8 cellular contexts compared by ENCODE assay signal in the genomic region with DNA sequence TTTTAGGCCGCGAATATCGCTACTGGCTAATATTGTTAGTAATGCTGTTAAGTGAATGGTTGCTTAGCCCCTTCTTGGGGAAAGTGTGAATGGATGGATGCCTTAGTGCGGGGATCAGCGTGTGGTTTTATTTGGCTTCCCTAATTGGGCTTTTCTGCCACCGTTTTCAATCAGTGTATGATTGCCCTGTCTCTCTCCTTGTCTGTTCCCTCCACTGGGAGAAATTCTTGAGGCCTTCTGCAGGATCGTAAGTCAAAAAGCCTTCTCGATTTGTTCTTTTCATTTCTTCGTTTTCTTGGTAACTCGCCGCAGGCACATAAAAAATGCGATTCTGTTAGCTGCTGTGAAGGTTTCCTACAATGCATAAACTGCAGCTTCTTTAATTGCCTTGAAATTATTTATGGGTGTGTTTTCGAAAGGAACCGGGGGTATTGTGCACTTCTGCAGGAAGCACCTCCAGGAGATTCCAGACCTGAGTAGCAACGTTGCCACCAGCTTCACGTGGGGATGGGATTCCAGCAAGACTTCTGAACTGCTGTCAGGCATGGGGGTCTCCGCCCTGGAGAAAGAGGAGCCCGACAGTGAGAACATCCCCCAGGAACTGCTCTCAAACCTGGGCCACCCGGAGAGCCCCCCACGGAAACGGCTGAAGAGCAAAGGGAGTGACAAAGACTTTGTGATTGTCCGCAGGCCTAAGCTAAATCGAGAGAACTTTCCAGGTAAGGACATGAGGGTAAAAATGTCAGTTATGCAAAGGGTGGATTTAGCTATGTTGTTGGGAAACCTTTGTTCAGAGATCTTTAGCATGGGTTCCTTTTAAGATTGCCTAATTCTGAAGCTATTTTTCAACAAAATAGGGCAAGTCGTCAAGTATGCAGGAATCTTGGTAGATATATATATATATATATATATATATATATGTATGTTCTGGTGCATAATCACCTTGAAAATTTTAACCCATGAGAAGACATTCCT. TPM values are rescaled to one million over a fixed set of nuclear protein-coding genes. Genes with fewer than 3 reads are reported as not detected.
DNase-seq lines count a peak whose midpoint lies in the region; ATAC-seq and TF ChIP-seq lines count a peak whose summit lies in the region.

No MANE protein-coding gene starts in this region.

- H3K9me3 ChIP-seq in PC-9 (ENCODE audit: insufficient read depth, low read depth), result no peaks in the 10 kb centered on the region
- no peaks in the 10 kb centered on the region for H3K9me3 ChIP-seq in duodenal mucosa (ENCODE audit: control insufficient read depth in 1 of 2, low read length in 2 of 2)
- H3K9me3 ChIP-seq in mononuclear cell (ENCODE audit: low read depth, low read length), result no peaks in the 10 kb centered on the region

- H3K4me2 ChIP-seq in GM23338 (peak overlapping the region; percentile 88), PC-9 (peak overlapping the region; percentile 88)

- H3K9ac ChIP-seq in duodenal mucosa (ENCODE audit: low read depth in 1 of 2, low read length in 2 of 2), result peak overlapping the region; percentile 79

- H3K9me2 ChIP-seq in GM23338 (ENCODE audit: insufficient read depth) (no peaks in the 10 kb centered on the region), PC-9 (ENCODE audit: insufficient read depth) (no peaks in the 10 kb centered on the region)

- BruUV-seq in PC-9 (replicated peaks; lab: Mats Ljungman, UMichigan), result TSS peak; percentile 41

- H3K4me1 ChIP-seq in GM23338 (ENCODE audit: insufficient read depth) (no peaks in the 10 kb centered on the region; the same call in 1 of the 2 replicates), PC-9 (replicated peaks; ENCODE audit: insufficient read depth) (peaks cover 17% of the 10 kb centered on the region), duodenal mucosa (ENCODE audit: control insufficient read depth in 1 of 2, insufficient read depth in 2 of 2, low read length in 2 of 2) (peaks cover 12 to 23% of the 10 kb centered on the region in 2 donors), mononuclear cell (ENCODE audit: insufficient read depth, low read length) (peaks cover 30% of the 10 kb centered on the region)

- ATAC-seq in GM23338, result peak; percentile 4
- ATAC-seq in HG03378 (IDR thresholded peaks at IDR 0.05; ENCODE audit: unreplicated experiment), result no peak

- H3K27me3 ChIP-seq in GM23338 (ENCODE audit: insufficient read depth), result no peaks in the 10 kb centered on the region
- no peaks in the 10 kb centered on the region for H3K27me3 ChIP-seq in PC-9 (ENCODE audit: insufficient read depth, low read depth)
- H3K27me3 ChIP-seq in duodenal mucosa (ENCODE audit: control insufficient read depth in 1 of 2, insufficient read depth in 2 of 2, low read length in 2 of 2), result no peaks in the 10 kb centered on the region
- H3K27me3 ChIP-seq in mononuclear cell (ENCODE audit: insufficient read depth, low read length), result no peaks in the 10 kb centered on the region

- POLR2A ChIA-PET in PC-9 (lab: Charles Lee; ENCODE audit: unreplicated experiment), result interaction anchor here (0.6 to 0.7 kb wide), 3 partner anchors 33 to 89 kb away, joined by 3 to 13 read pairs (median 5); a partner anchor contains a TSS

- H3F3A ChIP-seq in GM23338 (replicated peaks; ENCODE audit: low read depth) (no peaks in the 10 kb centered on the region), PC-9 (ENCODE audit: insufficient read depth, low read depth) (peaks cover 8% of the 10 kb centered on the region; the same call in 1 of the 2 replicates)

- H3K4me3 ChIP-seq in GM23338 (peak overlapping the region; percentile 84), PC-9 (peak overlapping the region; percentile 90), duodenal mucosa (ENCODE audit: low read depth in 1 of 2, low read length in 2 of 2) (peak overlapping the region; percentile 97), mononuclear cell (ENCODE audit: low read length) (peak overlapping the region; percentile 89)

- TF ChIP-seq CTCF in GM23338 (conservative IDR thresholded peaks at IDR 0.05; ENCODE audit: low read depth in 2 of 2) (no peak), PC-9 (conservative IDR thresholded peaks at IDR 0.05) (no peak)

- H3K9me3 Mint-ChIP-seq in GM23338, result no peaks in the 10 kb centered on the region

- peak overlapping the region; percentile 98 for H3K4me3 Mint-ChIP-seq in GM23338

- CTCF ChIA-PET in PC-9 (lab: Charles Lee), result interaction anchor here (0.6 to 2.0 kb wide), 4 partner anchors 73 to 112 kb away, joined by 3 to 16 read pairs (median 4); no protein-coding TSS in a partner anchor

- H4K20me1 ChIP-seq in GM23338 (replicated peaks; ENCODE audit: insufficient read depth), result no peaks in the 10 kb centered on the region; the same call in 1 of the 2 replicates
- no peaks in the 10 kb centered on the region for H4K20me1 ChIP-seq in PC-9 (ENCODE audit: insufficient read depth)

- intact Hi-C loops in PC-9 (cut with micrococcal nuclease; ENCODE audit: unreplicated experiment), result loop anchor here (1.0 to 5.0 kb wide), 3 partner anchors 90 to 1220 kb away; a partner anchor contains a TSS

- H3K4me1 Mint-ChIP-seq in GM23338, result peaks cover 15% of the 10 kb centered on the region; the same call in 2 of the 3 replicates

- H3K27ac Mint-ChIP-seq in GM23338, result peak overlapping the region; percentile 92

- H3K36me3 ChIP-seq in GM23338 (ENCODE audit: insufficient read depth) (peaks cover 6% of the 10 kb centered on the region; the same call in 1 of the 2 replicates), PC-9 (ENCODE audit: low read depth) (peaks cover 18% of the 10 kb centered on the region), duodenal mucosa (ENCODE audit: control insufficient read depth in 1 of 2, insufficient read depth in 2 of 2, low read length in 2 of 2) (no peaks in the 10 kb centered on the region)

- H2AFZ ChIP-seq in GM23338 (peak overlapping the region; percentile 98), PC-9 (peak overlapping the region; percentile 95)

- peak; percentile 51 for DNase-seq in DMS 273 (lab: John Stamatoyannopoulos, UW; ENCODE audit: unreplicated experiment)
- DNase-seq in DMS 273 treated with DMSO at 0.1 percent for 48 hours (lab: John Stamatoyannopoulos, UW), result no peak
- peak; percentile 21 for DNase-seq in GM23338 (ENCODE audit: low spot score)
- DNase-seq in PC-9, result peak in 1 of 2 experiments; percentile 50
- DNase-seq in ureter (ENCODE audit: low spot score), result no peak

- H3K36me3 Mint-ChIP-seq in GM23338 (ENCODE audit: low read depth), result peaks cover 51% of the 10 kb centered on the region

- no peaks in the 10 kb centered on the region for H3K27me3 Mint-ChIP-seq in GM23338 (ENCODE audit: insufficient read depth, low read depth, poor library complexity)

- H3K27ac ChIP-seq in GM23338 (ENCODE audit: low read depth) (peak overlapping the region; percentile 74; the same call in 1 of the 2 replicates), PC-9 (no peak overlapping the region), duodenal mucosa (ENCODE audit: low read depth, low read length) (no peak overlapping the region)

- H3K79me2 ChIP-seq in GM23338 (replicated peaks; ENCODE audit: insufficient read depth) (peaks cover 41% of the 10 kb centered on the region), PC-9 (ENCODE audit: low read depth) (peaks cover 44% of the 10 kb centered on the region)

TF ChIP-seq in GM23338, 12 proteins besides CTCF, POLR2A, EP300 and RAD21 (continues in another document):
- no peak for TF ChIP-seq ZNF331 (CRISPR knock-in tag; IDR thresholded peaks at IDR 0.05; ENCODE audit: low read depth)
- no peak for TF ChIP-seq STAT1 (IDR thresholded peaks at IDR 0.05; ENCODE audit: unreplicated experiment)
- no peak for TF ChIP-seq EZH2phosphoT487 (IDR thresholded peaks at IDR 0.05; ENCODE audit: unreplicated experiment)
- TF ChIP-seq ZNF114 (CRISPR knock-in tag; IDR thresholded peaks at IDR 0.05), result no peak
- TF ChIP-seq JUNB (IDR thresholded peaks at IDR 0.05; ENCODE audit: unreplicated experiment), result no peak

RNA-seq across cellular contexts. Expression of a gene that starts 0.7 kb away (rescaled TPM):
- total RNA-seq in GM23338 (2014; rRNA removed; shearing (Covaris generic)), result 75.6 and 97.9 TPM in 2 replicates
- polyA plus RNA-seq in GM23338 (2016; fragmentation: Nextera tagmentation; extraction: Ambion mirVana), result 63.5 and 66.6 TPM in 2 replicates
- total RNA-seq in PC-9 (2021), result 121 and 153 TPM in 2 replicates
- total RNA-seq in mononuclear cell, result 7.6 TPM
- 28.7 TPM for total RNA-seq in ureter

RNA-seq across cellular contexts. Expression of a gene that starts 0.9 kb away (rescaled TPM):
- 6.2 and 6.4 TPM in 2 replicates for total RNA-seq in GM23338 (2014; rRNA removed; shearing (Covaris generic))
- polyA plus RNA-seq in GM23338 (2016; fragmentation: Nextera tagmentation; extraction: Ambion mirVana), result 3.2 and 4.4 TPM in 2 replicates
- total RNA-seq in PC-9 (2021), result 8.5 and 18.0 TPM in 2 replicates
- 4.1 TPM for total RNA-seq in mononuclear cell
- total RNA-seq in ureter, result 23.7 TPM

Comparison
In these comparisons a context has a peak if more than half of its experiments do, and no peak if none do; other contexts are left out.
1. DNase-seq: peak in DMS 273 (single experiment) and GM23338 (single experiment); none in DMS 273 treated with DMSO at 0.1 percent for 48 hours (single experiment) and ureter (single experiment).
2. Peak in every context shown above with its lines, with median percentiles within 50 percentile points of each other: H3K4me3 ChIP-seq.